ENCODE assay signal across 11 cellular contexts in the genomic region with DNA sequence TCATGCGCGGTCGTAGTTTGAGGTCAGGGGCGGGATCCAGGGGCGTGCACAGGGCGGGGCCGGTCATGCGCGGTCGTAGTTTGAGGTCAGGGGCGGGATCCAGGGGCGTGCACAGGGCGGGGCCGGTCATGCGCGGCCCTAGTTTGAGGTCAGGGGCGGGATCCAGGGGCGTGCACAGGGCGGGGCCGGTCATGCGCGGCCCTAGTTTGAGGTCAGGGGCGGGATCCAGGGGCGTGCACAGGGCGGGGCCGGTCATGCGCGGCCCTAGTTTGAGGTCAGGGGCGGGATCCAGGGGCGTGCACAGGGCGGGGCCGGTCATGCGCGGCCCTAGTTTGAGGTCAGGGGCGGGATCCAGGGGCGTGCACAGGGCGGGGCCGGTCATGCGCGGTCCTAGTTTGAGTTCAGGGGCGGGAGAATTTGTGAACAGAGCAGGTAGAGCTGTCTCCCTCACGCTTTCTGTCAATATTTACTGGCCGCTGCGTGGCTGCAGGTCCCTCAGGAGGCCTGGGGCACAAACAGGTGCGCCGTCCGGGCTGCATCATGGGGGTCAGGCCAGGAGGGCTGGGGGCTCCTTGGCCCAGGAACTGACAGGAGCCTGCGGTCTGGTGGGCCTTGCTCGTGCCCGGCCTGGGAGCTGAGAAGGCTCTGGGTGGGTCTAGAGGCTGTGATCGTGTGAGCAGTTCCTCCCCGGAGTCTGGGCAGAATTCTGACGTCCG. TPM values are rescaled to one million over a fixed set of nuclear protein-coding genes. Genes with fewer than 3 reads are reported as not detected.
DNase-seq lines count a peak whose midpoint lies in the region; ATAC-seq, FAIRE-seq and TF ChIP-seq lines count a peak whose summit lies in the region.
"Not testable (repeated sequence)": the region's sequence is repeated elsewhere in the genome, so short reads cannot be mapped to it uniquely, and the experiment has no call there.
"Had no signal": no experiment of that assay in that cellular context is flagged by ENCODE, and none has a peak within 500 bp of the region (broad histone marks: within the 10 kb centered on the region; RNA-seq: fewer than 3 reads in every experiment).

No MANE protein-coding gene starts in this region.

- not testable (repeated sequence) for H3K9ac ChIP-seq in kidney (ENCODE audit: low read length in 2 of 2)

- not testable (repeated sequence) for FAIRE-seq in kidney (lab: Jason Lieb, UNC)

- peak overlapping the region; percentile 61 for H3K27ac Mint-ChIP-seq in CD4-positive, alpha-beta T cell
- not testable (repeated sequence) for H3K27ac Mint-ChIP-seq in WTC11

- peak overlapping the region; percentile 71 for H3K4me3 Mint-ChIP-seq in CD4-positive, alpha-beta T cell
- H3K4me3 Mint-ChIP-seq in WTC11, result not testable (repeated sequence)

- not testable (repeated sequence) for H3K9me3 ChIP-seq in CD4-positive, alpha-beta T cell (ENCODE audit: control insufficient read depth, low read length); kidney (ENCODE audit: control insufficient read depth in 1 of 2, low read length in 2 of 2); osteoblast (ENCODE audit: low read depth, low read length)

- CTCF ChIA-PET in CD4-positive, alpha-beta T cell (lab: Charles Lee), result not testable (repeated sequence)
- CTCF ChIA-PET in WTC11 (lab: Charles Lee), result interaction anchor here (0.8 to 1.3 kb wide), 2 partner anchors 76 to 178 kb away, joined by 3 read pairs; no protein-coding TSS in a partner anchor

- not testable (repeated sequence) for H2AFZ ChIP-seq in osteoblast (ENCODE audit: low read length)

- peak overlapping the region; percentile 60 for H3K4me2 ChIP-seq in osteoblast (ENCODE audit: insufficient read depth, low read length)

- H3K4me3 ChIP-seq in kidney (ENCODE audit: low read length in 2 of 2); osteoblast (ENCODE audit: insufficient read depth, low read length): not testable (repeated sequence)

- not testable (repeated sequence) for H3K36me3 Mint-ChIP-seq in CD4-positive, alpha-beta T cell (ENCODE audit: low read depth); WTC11

- not testable (repeated sequence) for H3K79me2 ChIP-seq in osteoblast (ENCODE audit: insufficient read depth, low read length)

- H3K27ac ChIP-seq in CD4-positive, alpha-beta T cell (ENCODE audit: low read depth, low read length); osteoblast (ENCODE audit: low read depth, low read length): not testable (repeated sequence)
- H3K27ac ChIP-seq in kidney (ENCODE audit: low read depth in 2 of 2, low read length in 2 of 2), result peak overlapping the region in 1 of 2 donors; percentile 23

- TF ChIP-seq CTCF in CD4-positive, alpha-beta T cell (IDR thresholded peaks at IDR 0.05); WTC11 (IDR thresholded peaks at IDR 0.05); kidney (IDR thresholded peaks at IDR 0.05; ENCODE audit: borderline replicate concordance, extremely low read depth, insufficient read depth); osteoblast (IDR thresholded peaks at IDR 0.05; ENCODE audit: extremely low read depth, low read depth, low read length): not testable (repeated sequence)

- peak in 7 of 10 experiments; percentile 11 to 54 (median 42) for DNase-seq in CD4-positive, alpha-beta T cell
- DNase-seq in NCI-H1417 treated with DMSO at 0.1 percent for 48 hours (lab: John Stamatoyannopoulos, UW), result peak; percentile 43
- not testable (repeated sequence) for DNase-seq in WTC11 (ENCODE audit: low spot score); osteoblast (ENCODE audit: insufficient read length, low spot score, missing footprints); stimulated activated naive CD8-positive, alpha-beta T cell treated with anti-CD3 and anti-CD28 coated beads, Interleukin-15, Interleukin-2, amounts not matched to agents 100 U/mL and 50 U/mL, for 24 hours
- peak; percentile 54 for DNase-seq in activated naive CD4-positive, alpha-beta T cell treated with Interleukin-2 at 50 U/mL for 16 hours
- peak; percentile 32 for DNase-seq in effector CD4-positive, alpha-beta T cell
- peak; percentile 82 for DNase-seq in kidney

- intact Hi-C loops in CD4-positive, alpha-beta T cell (cut with DNase I, micrococcal nuclease); kidney (cut with DNase I): not testable (repeated sequence)

- H3K4me1 ChIP-seq in kidney (ENCODE audit: control insufficient read depth in 1 of 2, insufficient read depth in 1 of 2, low read depth in 1 of 2, low read length in 2 of 2); osteoblast (ENCODE audit: insufficient read depth, low read length): not testable (repeated sequence)

- not testable (repeated sequence) for H3K9me3 Mint-ChIP-seq in CD4-positive, alpha-beta T cell; WTC11

- POLR2A ChIA-PET in CD4-positive, alpha-beta T cell (lab: Charles Lee); WTC11 (lab: Charles Lee): not testable (repeated sequence)

- peaks cover 20% of the 10 kb centered on the region for H3K27me3 Mint-ChIP-seq in CD4-positive, alpha-beta T cell
- H3K27me3 Mint-ChIP-seq in WTC11 (ENCODE audit: low read depth), result peaks cover 24% of the 10 kb centered on the region

- not testable (repeated sequence) for H3K36me3 ChIP-seq in kidney (ENCODE audit: control insufficient read depth in 1 of 2, insufficient read depth in 2 of 2, low read length in 2 of 2); osteoblast (ENCODE audit: insufficient read depth, low read length)

- not testable (repeated sequence) for H4K20me1 ChIP-seq in osteoblast (ENCODE audit: insufficient read depth, low read length)

- H3K27me3 ChIP-seq in CD4-positive, alpha-beta T cell (ENCODE audit: control insufficient read depth, insufficient read depth, low read length), result peaks cover 11% of the 10 kb centered on the region
- peaks cover 31% of the 10 kb centered on the region for H3K27me3 ChIP-seq in osteoblast (ENCODE audit: insufficient read depth, low read length)

- peak; percentile 23 for ATAC-seq in CD4-positive, alpha-beta T cell (ENCODE audit: poor library complexity)
- ATAC-seq in WTC11, result not testable (repeated sequence)
- peak; percentile 4 for ATAC-seq in stimulated activated naive CD8-positive, alpha-beta T cell treated with anti-CD3 and anti-CD28 coated beads, Interleukin-15, Interleukin-2, amounts not matched to agents 100 U/mL and 50 U/mL, for 24 hours

- peaks cover 23% of the 10 kb centered on the region for H3K4me1 Mint-ChIP-seq in CD4-positive, alpha-beta T cell (ENCODE audit: low read depth)
- H3K4me1 Mint-ChIP-seq in WTC11, result not testable (repeated sequence)

TF ChIP-seq in WTC11, 78 proteins besides CTCF, POLR2A, EP300 and RAD21:
- TF ChIP-seq SP1 (CRISPR knock-in tag; conservative IDR thresholded peaks at IDR 0.05), result peak; percentile 88

RNA-seq across cellular contexts. Expression of gene TMEM255B, which starts 32.8 kb away (rescaled TPM):
- total RNA-seq in CD4-positive, alpha-beta T cell, result 1 to 10 TPM; 1.0 to 1.2 TPM
- total RNA-seq in WTC11 (2021), result 4.7 to 5.9 TPM (median 4.8 TPM) in 3 replicates
- 29.3 TPM for total RNA-seq in kidney
- polyA plus RNA-seq in kidney (ENCODE audit: insufficient read depth, low read depth, low replicate concordance), result 11.9 TPM
- 1.8 and 2.9 TPM in 2 replicates for total RNA-seq in osteoblast

RNA-seq across cellular contexts. Expression of gene GRK1, which starts 59.2 kb away (rescaled TPM):
- not detected for total RNA-seq in CD4-positive, alpha-beta T cell
- total RNA-seq in WTC11 (2021) (0.11 to 0.21 TPM (median 0.17 TPM) in 3 replicates), kidney (not detected), osteoblast (not detected in 2 replicates)
- not detected for polyA plus RNA-seq in kidney (ENCODE audit: insufficient read depth, low read depth, low replicate concordance)
- total RNA-seq: ascending aorta, LHCN-M2, RPMI7951 had no signal
